ENCODE assay signal across 20 cellular contexts in genomic region chr17:59149051-59149450, GRCh38. TPM values are rescaled to one million over a fixed set of nuclear protein-coding genes. Genes with fewer than 3 reads are reported as not detected.
A peak's percentile ranks its signal among the peaks of the same experiment; 100 is the strongest.
DNase-seq lines count a peak whose midpoint lies in the region; ATAC-seq and TF ChIP-seq lines count a peak whose summit lies in the region.
"Had no signal": no experiment of that assay in that cellular context is flagged by ENCODE, and none has a peak within 500 bp of the region (broad histone marks: within the 10 kb centered on the region; RNA-seq: fewer than 3 reads in every experiment).

No MANE protein-coding gene starts in this region.

- TF ChIP-seq CTCF in HFFc6 (IDR thresholded peaks at IDR 0.05) (no peak), RWPE2 (IDR thresholded peaks at IDR 0.05; ENCODE audit: poor library complexity, severe bottlenecking) (no peak), epithelial cell of esophagus (IDR thresholded peaks at IDR 0.05; ENCODE audit: insufficient read depth, low read depth, low read length, missing control alignments) (no peak), osteocyte (IDR thresholded peaks at IDR 0.05) (no peak), body of pancreas (IDR thresholded peaks at IDR 0.05) (no peak)

- peaks cover 42% of the 10 kb centered on the region for H3K4me1 ChIP-seq in RWPE2 (ENCODE audit: insufficient read depth, poor library complexity, severe bottlenecking)
- H3K4me1 ChIP-seq in body of pancreas: peaks cover 8% of the 10 kb centered on the region
- H3K4me1 ChIP-seq: BE2C had no signal

- H3K27me3 Mint-ChIP-seq in HFFc6 (ENCODE audit: insufficient read depth) (no peaks in the 10 kb centered on the region), osteocyte (ENCODE audit: unreplicated experiment) (no peaks in the 10 kb centered on the region)
- H3K27me3 Mint-ChIP-seq: naive B cell; stimulated activated memory B cell treated with anti-CD40 and anti-IgM and Interleukin-4, amounts not matched to agents 10 μg/mL and 1 μg/mL and 100 μg/mL, for 72 hours had no signal

- intact Hi-C loops in left colon (cut with DNase I, micrococcal nuclease): no loop called here
- intact Hi-C loops in body of pancreas (cut with DNase I): no loop called here

- H3K27ac ChIP-seq in RWPE2 (ENCODE audit: poor library complexity, severe bottlenecking) (peak overlapping the region; percentile 26), body of pancreas (no peak overlapping the region)
- H3K27ac ChIP-seq: cardiac muscle cell, gastroesophageal sphincter, lower lobe of right lung, tibial nerve had no signal

- no peaks in the 10 kb centered on the region for H3K9me3 Mint-ChIP-seq in HFFc6
- H3K9me3 Mint-ChIP-seq in osteocyte (ENCODE audit: unreplicated experiment): no peaks in the 10 kb centered on the region
- H3K9me3 Mint-ChIP-seq: naive B cell; stimulated activated memory B cell treated with anti-CD40 and anti-IgM and Interleukin-4, amounts not matched to agents 10 μg/mL and 1 μg/mL and 100 μg/mL, for 72 hours had no signal

- H3K27me3 ChIP-seq in RWPE2 (ENCODE audit: insufficient read depth, poor library complexity, severe bottlenecking): no peaks in the 10 kb centered on the region
- H3K27me3 ChIP-seq in body of pancreas: no peaks in the 10 kb centered on the region
- H3K27me3 ChIP-seq: BE2C, cardiac muscle cell, gastroesophageal sphincter, tibial nerve had no signal

- H3K36me3 Mint-ChIP-seq in HFFc6 (ENCODE audit: low read depth) (peaks cover 6% of the 10 kb centered on the region; the same call in 1 of the 2 replicates), osteocyte (ENCODE audit: unreplicated experiment) (peaks cover 2% of the 10 kb centered on the region)
- H3K36me3 Mint-ChIP-seq: naive B cell had no signal

- TF ChIP-seq POLR2A in body of pancreas (IDR thresholded peaks at IDR 0.05): no peak

- ATAC-seq in RWPE2 (ENCODE audit: low read depth) (peak; percentile 76), left colon (no peak), HG03432 (IDR thresholded peaks at IDR 0.05; ENCODE audit: unreplicated experiment) (no peak), body of pancreas (no peak)
- ATAC-seq: gastroesophageal sphincter; lower lobe of right lung; stimulated activated memory B cell treated with anti-CD40 and anti-IgM and Interleukin-4, amounts not matched to agents 10 μg/mL and 1 μg/mL and 100 μg/mL, for 72 hours had no signal

- WGBS in body of pancreas, 2 donors: 80 to 87% methylated on average over 2 of the region's 2 CpGs

- H3K9me3 ChIP-seq in RWPE2 (ENCODE audit: severe bottlenecking) (no peaks in the 10 kb centered on the region), body of pancreas (no peaks in the 10 kb centered on the region)
- H3K9me3 ChIP-seq: BE2C, gastroesophageal sphincter, lower lobe of right lung, tibial nerve had no signal

- H3K27ac Mint-ChIP-seq in HFFc6 (peak overlapping the region; percentile 46), osteocyte (ENCODE audit: unreplicated experiment) (peak overlapping the region; percentile 74)
- H3K27ac Mint-ChIP-seq: naive B cell; stimulated activated memory B cell treated with anti-CD40 and anti-IgM and Interleukin-4, amounts not matched to agents 10 μg/mL and 1 μg/mL and 100 μg/mL, for 72 hours had no signal

- H3K36me3 ChIP-seq in RWPE2 (ENCODE audit: low read depth) (peaks cover 69% of the 10 kb centered on the region), body of pancreas (replicated peaks in 1 of 2; ENCODE audit: insufficient read depth in 1 of 2, low read depth in 2 of 2) (no peaks in the 10 kb centered on the region)
- H3K36me3 ChIP-seq: cardiac muscle cell, lower lobe of right lung, tibial nerve had no signal

- H3K4me1 Mint-ChIP-seq in HFFc6 (ENCODE audit: low read depth) (peaks cover 45% of the 10 kb centered on the region), osteocyte (ENCODE audit: unreplicated experiment) (peaks cover 52% of the 10 kb centered on the region)

- no peak overlapping the region for H3K4me3 ChIP-seq in RWPE2 (ENCODE audit: severe bottlenecking)
- no peak overlapping the region for H3K4me3 ChIP-seq in epithelial cell of esophagus (ENCODE audit: low read length)
- H3K4me3 ChIP-seq in body of pancreas: no peak overlapping the region
- H3K4me3 ChIP-seq: cardiac muscle cell, gastroesophageal sphincter, lower lobe of right lung, tibial nerve had no signal

- peak; percentile 57 for DNase-seq in HFFc6
- DNase-seq in RWPE2 (ENCODE audit: low spot score): no peak
- DNase-seq in epithelial cell of esophagus (ENCODE audit: low read depth): peak; percentile 44
- DNase-seq in osteocyte (ENCODE audit: extremely low spot score, unreplicated experiment): no peak
- DNase-seq in left colon: no peak
- DNase-seq in GM03348 (ENCODE audit: low spot score): no peak
- no peak for DNase-seq in body of pancreas
- DNase-seq: activated naive CD4-positive, alpha-beta T cell treated with anti-CD3 and anti-CD28 coated beads, Interleukin-2, amount 50 U/mL, for 16 hours; BE2C; effector CD4-positive, alpha-beta T cell; lower lobe of right lung; naive B cell; NCI-H1417 treated with DMSO at 0.1 percent for 48 hours; NCI-H2227 treated with DMSO at 0.1 percent for 48 hours; posterior cingulate gyrus had no signal

- H3K4me3 Mint-ChIP-seq in HFFc6 (0 out of 2 replicates have a peak overlapping the region, but pooled peaks have one; percentile 13), osteocyte (ENCODE audit: unreplicated experiment) (no peak overlapping the region)
- H3K4me3 Mint-ChIP-seq: stimulated activated memory B cell treated with anti-CD40 and anti-IgM and Interleukin-4, amounts not matched to agents 10 μg/mL and 1 μg/mL and 100 μg/mL, for 72 hours had no signal

RNA-seq across cellular contexts. Expression of gene SKA2, which starts 5.9 kb away (rescaled TPM):
- total RNA-seq in HFFc6 (2021; fragmentation: NEBNext Ultra II Directional; extraction: Animal tissue kit (Norgen Biotek cat#: 25700)): 100 to 1,000 TPM in 1 of 6 experiments, 10 to 100 TPM in 5; 65.4 to 102 (median 96.6) TPM
- total RNA-seq in osteocyte (50.5 and 60.2 TPM in 2 replicates), left colon (10 to 100 TPM; 17.4 to 24.4 TPM), body of pancreas (10 to 100 TPM in 1 of 2 donors, 1 to 10 TPM in 1; 5.6 to 10.9 TPM)

RNA-seq across cellular contexts. Expression of gene PRR11, which starts 6.5 kb away (rescaled TPM):
- total RNA-seq in HFFc6 (2021; fragmentation: NEBNext Ultra II Directional; extraction: Animal tissue kit (Norgen Biotek cat#: 25700)): 10 to 100 TPM; 30.8 to 78.9 (median 72.7) TPM
- total RNA-seq in osteocyte (11.1 TPM in 2 replicates), left colon (1 to 10 TPM; 2.9 to 8.4 TPM), body of pancreas (under 1 TPM in 1 of 2 donors, not detected in 1; 0.33 TPM)

RNA-seq across cellular contexts. Expression of gene TRIM37, which starts 42.4 kb away (rescaled TPM):
- total RNA-seq in HFFc6 (2021; fragmentation: NEBNext Ultra II Directional; extraction: Animal tissue kit (Norgen Biotek cat#: 25700)): 10 to 100 TPM; 21.5 to 25.0 (median 23.7) TPM
- total RNA-seq in osteocyte: 32.6 and 35.9 TPM in 2 replicates
- total RNA-seq in left colon: 10 to 100 TPM; 13.6 to 16.4 TPM
- total RNA-seq in body of pancreas: 10 to 100 TPM; 11.7 to 12.2 TPM

Comparison
In these comparisons a context has a peak if more than half of its experiments do, and no peak if none do; other contexts are left out.
1. DNase-seq: peak in HFFc6 (single experiment) and epithelial cell of esophagus (single experiment); none in RWPE2 (single experiment), osteocyte (single experiment), left colon (0 of 2), GM03348 (single experiment) and body of pancreas (0 of 4).